Comparison of ENCODE assay signal across 8 cellular contexts in the genomic region with DNA sequence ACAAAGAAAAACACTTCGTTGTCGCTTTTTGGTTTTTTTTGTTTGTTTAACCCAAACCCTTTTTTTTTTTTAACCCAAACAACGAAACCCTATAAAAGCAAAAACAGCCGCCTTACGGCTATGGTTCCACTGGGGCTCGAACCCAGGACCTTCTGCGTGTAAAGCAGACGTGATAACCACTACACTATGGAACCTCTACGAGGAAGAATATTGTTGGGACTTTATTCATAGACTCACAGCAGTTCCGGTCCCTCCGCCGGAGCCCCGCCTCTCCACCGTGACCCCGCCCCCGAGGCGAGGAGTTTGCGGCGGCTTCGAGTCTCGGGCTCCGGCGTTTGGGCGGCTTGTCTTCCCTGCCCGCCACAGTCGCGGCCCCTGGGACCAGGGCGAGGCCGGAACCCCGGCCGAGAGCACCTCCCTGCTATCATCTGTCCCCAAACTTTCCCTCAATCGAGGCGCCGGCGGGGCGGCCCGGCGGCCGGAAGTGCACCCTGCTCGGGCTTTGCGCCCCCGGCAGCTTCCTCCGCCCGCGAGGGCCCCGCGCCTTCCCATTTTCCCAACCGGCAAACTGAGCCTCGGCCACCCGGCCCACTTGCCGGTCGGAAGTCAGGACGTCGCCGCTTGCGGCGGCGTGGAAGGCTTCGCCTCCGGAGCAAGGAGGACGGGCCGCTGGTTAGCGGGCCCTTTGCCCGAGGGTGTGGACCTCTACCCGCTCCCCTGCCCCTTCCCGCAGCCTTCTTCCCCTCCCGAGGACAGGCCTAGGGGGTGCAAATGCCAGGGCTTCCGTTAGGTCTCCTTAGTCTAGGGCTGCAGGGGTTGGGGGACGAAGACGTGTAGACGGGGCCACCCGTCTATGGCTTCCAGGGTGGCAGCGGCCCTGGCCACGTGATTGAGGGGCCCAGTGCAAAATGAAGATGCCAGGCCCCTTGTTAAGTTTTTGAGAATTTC. TPM values are rescaled to one million over a fixed set of nuclear protein-coding genes. Genes with fewer than 3 reads are reported as not detected.
DNase-seq lines count a peak whose midpoint lies in the region; ATAC-seq, FAIRE-seq and TF ChIP-seq lines count a peak whose summit lies in the region.

No MANE protein-coding gene starts in this region.

- H3K4me1 ChIP-seq in mesenchymal stem cell (ENCODE audit: control insufficient read depth, insufficient read depth, low read depth, low read length) = no peaks in the 10 kb centered on the region

- peaks cover 0 to 9% (median 0%) of the 10 kb centered on the region in 7 donors for H3K9me3 Mint-ChIP-seq in CD14-positive monocyte
- H3K9me3 Mint-ChIP-seq in effector memory CD8-positive, alpha-beta T cell = no peaks in the 10 kb centered on the region

- peak overlapping the region; percentile 83 for H3K9ac ChIP-seq in mesenchymal stem cell (ENCODE audit: low read length)

- peak overlapping the region; percentile 82 for H3K4me2 ChIP-seq in mesenchymal stem cell (ENCODE audit: low read length, poor library complexity, severe bottlenecking)

- peaks cover 36% of the 10 kb centered on the region for H3K4me1 Mint-ChIP-seq in CD14-positive monocyte
- H3K4me1 Mint-ChIP-seq in effector memory CD8-positive, alpha-beta T cell (ENCODE audit: low read depth in 2 of 2) = peaks cover 4 to 6% of the 10 kb centered on the region in 2 donors

- no peak overlapping the region for H2BK120ac ChIP-seq in mesenchymal stem cell (ENCODE audit: low read depth, low read length)

- ATAC-seq in HG03439 (IDR thresholded peaks at IDR 0.05; ENCODE audit: unreplicated experiment) = peak; percentile 93
- peak; percentile 89 for ATAC-seq in effector memory CD8-positive, alpha-beta T cell (replicated peaks)

- H3K4ac ChIP-seq in mesenchymal stem cell (ENCODE audit: low read depth in 1 of 2, low read length in 2 of 2) = peak overlapping the region in 1 of 2 experiments; percentile 26

- no peak overlapping the region for H2BK5ac ChIP-seq in mesenchymal stem cell (ENCODE audit: low read depth, low read length, poor library complexity, severe bottlenecking)

- peak overlapping the region; percentile 77 for H4K8ac ChIP-seq in mesenchymal stem cell (ENCODE audit: low read length)

- TF ChIP-seq CTCF in CD14-positive monocyte (IDR thresholded peaks at IDR 0.05) = no peak

- H3K79me1 ChIP-seq in mesenchymal stem cell (replicated peaks; ENCODE audit: low read length, poor library complexity, severe bottlenecking) = no peaks in the 10 kb centered on the region

- H2AFZ ChIP-seq in mesenchymal stem cell (ENCODE audit: low read depth, low read length) = peak overlapping the region; percentile 3

- intact Hi-C loops in CD14-positive monocyte (cut with micrococcal nuclease) = no loop called here

- WGBS in mesenchymal stem cell = 11% methylated on average over 45 of the region's 74 CpGs

- H4K91ac ChIP-seq in mesenchymal stem cell (ENCODE audit: low read length) = no peak overlapping the region

- DNase-seq in CD14-positive monocyte (ENCODE audit: low spot score) (peak; percentile 61), GM19239 (ENCODE audit: insufficient read length, low spot score) (peak; percentile 52), NCI-H526 treated with DMSO at 0.1 percent for 48 hours (lab: John Stamatoyannopoulos, UW) (peak; percentile 74), mesenchymal stem cell (peak; percentile 76)
- peak; percentile 91 for DNase-seq in activated CD8-positive, alpha-beta memory T cell treated with anti-CD3 and anti-CD28 coated beads for 24 hours
- DNase-seq in effector memory CD8-positive, alpha-beta T cell = peak; percentile 76 to 86 (median 84)
- DNase-seq in stimulated activated CD8-positive, alpha-beta memory T cell treated with anti-CD3 and anti-CD28 coated beads, Interleukin-12 subunit alpha, Interleukin-12 subunit beta, amount 100 ng/mL, for 24 hours (ENCODE audit: extremely low read depth) = peak; percentile 36

- H3K27me3 ChIP-seq in mesenchymal stem cell (ENCODE audit: control insufficient read depth in 1 of 2, insufficient read depth in 1 of 2, low read length in 2 of 2) = peaks cover 0 to 3% of the 10 kb centered on the region in 2 experiments

- H3K36me3 Mint-ChIP-seq in CD14-positive monocyte = peaks cover 0 to under 1% of the 10 kb centered on the region in 2 donors
- peaks cover 41% of the 10 kb centered on the region for H3K36me3 Mint-ChIP-seq in effector memory CD8-positive, alpha-beta T cell (ENCODE audit: insufficient read depth)

- H3K9me3 ChIP-seq in mesenchymal stem cell (ENCODE audit: control insufficient read depth, low read length) = no peaks in the 10 kb centered on the region

- peak overlapping the region; percentile 73 to 78 for H3K4me3 Mint-ChIP-seq in CD14-positive monocyte
- H3K4me3 Mint-ChIP-seq in effector memory CD8-positive, alpha-beta T cell = peak overlapping the region; percentile 73 to 76

- H2AK5ac ChIP-seq in mesenchymal stem cell (ENCODE audit: low read length, severe bottlenecking) = no peak overlapping the region

- no peak overlapping the region for H3K23ac ChIP-seq in mesenchymal stem cell (ENCODE audit: low read length in 2 of 2)

- FAIRE-seq in GM19239 (lab: Jason Lieb, UNC) = peak; percentile 86

- H2BK15ac ChIP-seq in mesenchymal stem cell (ENCODE audit: low read depth, poor library complexity, severe bottlenecking) = no peak overlapping the region

- no peak overlapping the region for H3K27ac ChIP-seq in mesenchymal stem cell (ENCODE audit: low read length, poor library complexity, severe bottlenecking)

- no peaks in the 10 kb centered on the region for H3K36me3 ChIP-seq in mesenchymal stem cell (ENCODE audit: control insufficient read depth in 1 of 2, insufficient read depth in 2 of 2, low read depth in 1 of 2, low read length in 2 of 2)

- H3K27ac Mint-ChIP-seq in CD14-positive monocyte = peak overlapping the region in 6 of 7 donors; percentile 37 to 80 (median 70)
- H3K27ac Mint-ChIP-seq in effector memory CD8-positive, alpha-beta T cell = peak overlapping the region; percentile 93 to 97

- H3K14ac ChIP-seq in mesenchymal stem cell (ENCODE audit: low read length in 2 of 2) = no peak overlapping the region

- peak overlapping the region in 1 of 2 experiments; percentile 21 for H3K18ac ChIP-seq in mesenchymal stem cell (ENCODE audit: low read depth in 1 of 2, low read length in 2 of 2)

- H2BK12ac ChIP-seq in mesenchymal stem cell (ENCODE audit: low read length in 2 of 2) = no peak overlapping the region

- peak overlapping the region; percentile 67 to 80 for H3K4me3 ChIP-seq in mesenchymal stem cell (ENCODE audit: insufficient read depth in 1 of 2, low read depth in 1 of 2, low read length in 2 of 2)

- H3K27me3 Mint-ChIP-seq in CD14-positive monocyte (ENCODE audit: low read depth in 3 of 3) = peaks cover 0 to 21% (median 6%) of the 10 kb centered on the region in 3 donors
- H3K27me3 Mint-ChIP-seq in effector memory CD8-positive, alpha-beta T cell = no peaks in the 10 kb centered on the region

RNA-seq across cellular contexts. Expression of gene RS1, which starts 3.2 kb away (rescaled TPM):
- polyA plus RNA-seq in CD14-positive monocyte = not detected
- polyA plus RNA-seq in mesenchymal stem cell (2013, experiment 1 of 2) = not detected
- polyA plus RNA-seq in mesenchymal stem cell (2013, experiment 2 of 2) = not detected

RNA-seq across cellular contexts. Expression of gene PPEF1, which starts 32.4 kb away (rescaled TPM):
- polyA plus RNA-seq in CD14-positive monocyte = under 1 TPM in 1 of 2 donors, not detected in 1; 0.26 TPM
- polyA plus RNA-seq in mesenchymal stem cell (2013, experiment 1 of 2) = 0.12 TPM
- polyA plus RNA-seq in mesenchymal stem cell (2013, experiment 2 of 2) = 0.16 TPM

Comparison
In these comparisons a context has a peak if more than half of its experiments do, and no peak if none do; other contexts are left out.
1. DNase-seq: peak in every context shown above with its lines; median percentile 91 in activated CD8-positive, alpha-beta memory T cell treated with anti-CD3 and anti-CD28 coated beads for 24 hours; 84 in effector memory CD8-positive, alpha-beta T cell; 76 in mesenchymal stem cell; 74 in NCI-H526 treated with DMSO at 0.1 percent for 48 hours; 61 in CD14-positive monocyte; 52 in GM19239; 36 in stimulated activated CD8-positive, alpha-beta memory T cell treated with anti-CD3 and anti-CD28 coated beads, Interleukin-12 subunit alpha, Interleukin-12 subunit beta, amount 100 ng/mL, for 24 hours.